Comparison of ENCODE assay signal across 20 cellular contexts in the genomic region with DNA sequence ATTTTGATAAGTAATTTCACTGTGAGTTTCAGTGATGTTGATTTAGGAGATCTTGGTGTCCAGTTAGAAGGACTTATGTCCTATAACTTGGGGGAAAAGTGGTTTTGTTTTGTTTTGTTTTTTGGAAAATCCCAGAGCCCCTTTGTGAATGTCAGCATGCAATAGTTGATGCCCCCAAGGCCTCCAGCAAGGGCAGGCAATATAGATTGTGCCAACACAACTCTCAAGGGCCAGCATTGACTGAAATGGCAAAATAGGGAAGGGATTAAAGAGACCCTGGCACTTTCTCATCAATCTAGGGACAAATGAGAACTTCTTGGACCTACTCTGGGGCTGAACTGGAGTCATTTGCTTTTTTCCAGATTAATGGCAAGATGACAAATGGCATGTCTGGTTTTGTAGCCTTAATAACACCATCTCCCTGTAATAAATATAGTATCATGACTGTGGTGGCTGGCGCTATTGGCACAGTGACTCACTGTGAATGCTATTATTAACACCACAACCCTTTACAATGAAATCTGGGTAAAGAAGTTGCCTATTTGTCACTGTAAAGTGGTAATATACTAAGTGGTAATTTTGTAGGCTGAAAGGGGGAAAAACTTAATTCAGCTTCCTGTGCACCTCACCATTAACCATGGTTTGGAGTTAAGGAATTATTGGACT. TPM values are rescaled to one million over a fixed set of nuclear protein-coding genes. Genes with fewer than 3 reads are reported as not detected.
DNase-seq lines count a peak whose midpoint lies in the region; ATAC-seq and TF ChIP-seq lines count a peak whose summit lies in the region.
"Had no signal": no experiment of that assay in that cellular context is flagged by ENCODE, and none has a peak within 500 bp of the region (broad histone marks: within the 10 kb centered on the region; RNA-seq: fewer than 3 reads in every experiment).

No MANE protein-coding gene starts in this region.

- no peaks in the 10 kb centered on the region for H3K27me3 Mint-ChIP-seq in immature natural killer cell (ENCODE audit: low read depth in 3 of 3)
- H3K27me3 Mint-ChIP-seq: activated naive CD8-positive, alpha-beta T cell treated with anti-CD3 and anti-CD28 coated beads for 36 hours; naive B cell had no signal

- H3K4me3 ChIP-seq in retinal pigment epithelial cell (ENCODE audit: low read length): no peak overlapping the region
- H3K4me3 ChIP-seq: upper lobe of right lung had no signal

- H3K4me3 Mint-ChIP-seq in immature natural killer cell: no peak overlapping the region
- H3K4me3 Mint-ChIP-seq: activated naive CD8-positive, alpha-beta T cell treated with anti-CD3 and anti-CD28 coated beads for 36 hours; naive B cell had no signal

- TF ChIP-seq CTCF in retinal pigment epithelial cell (conservative IDR thresholded peaks at IDR 0.05; ENCODE audit: low read depth, low read length): no peak

- H3K9me3 Mint-ChIP-seq in immature natural killer cell: no peaks in the 10 kb centered on the region
- H3K9me3 Mint-ChIP-seq: activated naive CD8-positive, alpha-beta T cell treated with anti-CD3 and anti-CD28 coated beads for 36 hours had no signal

- H3K36me3 Mint-ChIP-seq in immature natural killer cell: no peaks in the 10 kb centered on the region
- H3K36me3 Mint-ChIP-seq: activated naive CD8-positive, alpha-beta T cell treated with anti-CD3 and anti-CD28 coated beads for 36 hours; naive B cell had no signal

- no peak overlapping the region for H3K27ac Mint-ChIP-seq in immature natural killer cell
- H3K27ac Mint-ChIP-seq: activated naive CD8-positive, alpha-beta T cell treated with anti-CD3 and anti-CD28 coated beads for 36 hours had no signal

- H3K4me1 Mint-ChIP-seq in immature natural killer cell: no peaks in the 10 kb centered on the region
- H3K4me1 Mint-ChIP-seq: activated naive CD8-positive, alpha-beta T cell treated with anti-CD3 and anti-CD28 coated beads for 36 hours; naive B cell had no signal

- peak; percentile 73 for ATAC-seq in esophagus mucosa
- ATAC-seq in HG03342 (IDR thresholded peaks at IDR 0.05; ENCODE audit: unreplicated experiment): no peak
- no peak for ATAC-seq in GM21717 (IDR thresholded peaks at IDR 0.05; ENCODE audit: unreplicated experiment)
- ATAC-seq: SK-N-SH treated with all-trans-retinoic acid at 6 μM for 48 hours, upper lobe of right lung had no signal

- DNase-seq in DMS53 (lab: John Stamatoyannopoulos, UW) (peak; percentile 4), DMS53 treated with DMSO at 0.1 percent for 48 hours (lab: John Stamatoyannopoulos, UW; ENCODE audit: unreplicated experiment) (no peak), NCI-H69 (lab: John Stamatoyannopoulos, UW) (peak; percentile 77), retinal pigment epithelial cell (ENCODE audit: low read depth) (peak; percentile 19), immature natural killer cell (no peak)
- DNase-seq: activated CD4-positive, alpha-beta T cell treated with anti-CD3 and anti-CD28 coated beads, Interleukin-2, amount 50 U/mL, for 1 hour; activated naive CD8-positive, alpha-beta T cell treated with anti-CD3 and anti-CD28 coated beads for 36 hours; activated T-cell treated with anti-CD3 and anti-CD28 coated beads, Interleukin-2, amount 50 U/mL, for 1 hour; central memory CD4-positive, alpha-beta T cell; effector CD4-positive, alpha-beta T cell; naive B cell; NCI-H1105 treated with DMSO at 0.1 percent for 48 hours; NCI-H446; stimulated activated CD4-positive, alpha-beta T cell treated with anti-CD3 and anti-CD28 coated beads, Interleukin-12 subunit alpha, Interleukin-12 subunit beta, amount 100 ng/mL, for 4 hours; stimulated activated naive CD4-positive, alpha-beta T cell; upper lobe of right lung had no signal

RNA-seq across cellular contexts. Expression of a gene that starts 51.8 kb away (rescaled TPM):
- 36.4 TPM for total RNA-seq in esophagus mucosa
- polyA plus RNA-seq in immature natural killer cell: 100 to 1,000 TPM; 113 to 167 (median 153) TPM

RNA-seq across cellular contexts. Expression of a gene that starts 54.5 kb away (rescaled TPM):
- 23.6 TPM for total RNA-seq in esophagus mucosa
- 1 to 10 TPM; 3.2 to 4.9 (median 3.8) TPM for polyA plus RNA-seq in immature natural killer cell

Comparison
In these comparisons a context has a peak if more than half of its experiments do, and no peak if none do; other contexts are left out.
1. DNase-seq: peak in DMS53 (single experiment), NCI-H69 (single experiment) and retinal pigment epithelial cell (single experiment); none in DMS53 treated with DMSO at 0.1 percent for 48 hours (single experiment) and immature natural killer cell (0 of 3).